Comparison of ENCODE assay signal across 16 cellular contexts in the genomic region with DNA sequence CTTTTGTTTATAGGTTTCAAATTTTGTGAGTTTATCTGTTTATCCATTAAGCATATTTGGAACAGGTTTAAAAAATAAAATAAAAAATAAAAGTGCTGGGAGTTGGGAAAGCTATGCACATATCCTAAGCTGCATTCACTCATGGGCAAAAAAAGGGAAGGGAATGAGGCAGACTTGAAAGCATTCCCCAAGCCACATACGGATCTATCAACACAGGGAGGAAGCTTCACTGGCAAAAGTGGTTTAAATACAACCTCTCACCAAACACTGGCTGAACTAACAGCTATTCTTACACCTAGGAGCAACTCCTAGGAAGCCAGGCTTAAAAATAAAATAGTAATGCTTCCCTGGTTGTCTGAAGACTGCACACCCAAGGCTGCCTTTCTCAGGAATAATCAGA.
A peak's percentile ranks its signal among the peaks of the same experiment; 100 is the strongest.
DNase-seq lines count a peak whose midpoint lies in the region; ATAC-seq and TF ChIP-seq lines count a peak whose summit lies in the region.
"Had no signal": no experiment of that assay in that cellular context is flagged by ENCODE, and none has a peak within 500 bp of the region (broad histone marks: within the 10 kb centered on the region; RNA-seq: fewer than 3 reads in every experiment).

No MANE protein-coding gene starts in this region.

- H4K20me1 ChIP-seq in IMR-90 (ENCODE audit: insufficient read depth, low read length) (peaks cover 5% of the 10 kb centered on the region; the same call in 1 of the 2 replicates), fibroblast of lung (ENCODE audit: control insufficient read depth, extremely low read depth, insufficient read depth, low read length) (no peaks in the 10 kb centered on the region)

- CTCF ChIA-PET in IMR-90 (lab: Yijun Ruan, JAX) (interaction anchor here (0.6 to 2.0 kb wide), 6 partner anchors 9 to 664 kb away, joined by 3 to 16 read pairs (median 3); a partner anchor contains a TSS), WTC11 (lab: Charles Lee) (interaction anchor here (1.0 to 2.3 kb wide), 11 partner anchors 8 to 401 kb away, joined by 3 to 14 read pairs (median 5); a partner anchor contains a TSS)
- CTCF ChIA-PET in activated naive CD4-positive, alpha-beta T cell treated with anti-CD3 and anti-CD28 coated beads, Interleukin-2, amount 10 ng/mL, durations not matched to agents 7 days and 5 days (lab: Charles Lee): interaction anchor here (0.6 to 1.6 kb wide), 3 partner anchors 13 to 401 kb away, joined by 3 to 5 read pairs (median 4); a partner anchor contains a TSS

- H3K4me3 Mint-ChIP-seq in WTC11: no peak overlapping the region
- H3K4me3 Mint-ChIP-seq in activated naive CD4-positive, alpha-beta T cell treated with anti-CD3 and anti-CD28 coated beads, Interleukin-2, amount 10 ng/mL, durations not matched to agents 7 days and 5 days: no peak overlapping the region
- H3K4me3 Mint-ChIP-seq: H9 had no signal

- H2BK20ac ChIP-seq in IMR-90 (ENCODE audit: low read depth, low read length): peak overlapping the region; percentile 58

- H3K79me2 ChIP-seq in fibroblast of lung (ENCODE audit: control insufficient read depth, insufficient read depth, low read length): no peaks in the 10 kb centered on the region

- H3K18ac ChIP-seq in IMR-90 (ENCODE audit: low read depth, low read length): peak overlapping the region; percentile 96

- no peak for TF ChIP-seq RAD21 in IMR-90 (IDR thresholded peaks at IDR 0.05; ENCODE audit: low read length)

- no peak overlapping the region for H3K27ac Mint-ChIP-seq in WTC11
- no peak overlapping the region for H3K27ac Mint-ChIP-seq in activated naive CD4-positive, alpha-beta T cell treated with anti-CD3 and anti-CD28 coated beads, Interleukin-2, amount 10 ng/mL, durations not matched to agents 7 days and 5 days

- H3K9me3 ChIP-seq in IMR-90 (ENCODE audit: control insufficient read depth, insufficient read depth, low read length): no peaks in the 10 kb centered on the region
- H3K9me3 ChIP-seq in fibroblast of lung (ENCODE audit: control insufficient read depth, insufficient read depth, low read depth, low read length): no peaks in the 10 kb centered on the region

- H3K4me3 ChIP-seq in IMR-90 (ENCODE audit: insufficient read depth, low read depth, low read length) (no peak overlapping the region), fibroblast of lung (replicated peaks in 1 of 4; ENCODE audit: control extremely low read depth in 1 of 4, insufficient read depth in 1 of 4, low read depth in 3 of 4, low read length in 4 of 4) (no peak overlapping the region)

- TF ChIP-seq CTCF in IMR-90 (conservative IDR thresholded peaks at IDR 0.05; ENCODE audit: low read depth, low read length) (no peak), fibroblast of lung (conservative IDR thresholded peaks at IDR 0.05 in 1 of 2, IDR thresholded peaks at IDR 0.05 in 1 of 2; ENCODE audit: low read depth in 1 of 2, low read length in 2 of 2) (no peak), WTC11 (IDR thresholded peaks at IDR 0.05) (no peak)

- no peak for TF ChIP-seq POLR2A in IMR-90 (IDR thresholded peaks at IDR 0.05; ENCODE audit: low read depth, low read length)

- H2BK15ac ChIP-seq in IMR-90 (ENCODE audit: low read depth, low read length): peak overlapping the region; percentile 35; the same call in 2 of the 3 replicates

- no peaks in the 10 kb centered on the region for H3K27me3 ChIP-seq in IMR-90 (ENCODE audit: control insufficient read depth, insufficient read depth, low read length)
- H3K27me3 ChIP-seq in fibroblast of lung (ENCODE audit: control insufficient read depth, insufficient read depth, low read length): no peaks in the 10 kb centered on the region

- H2BK5ac ChIP-seq in IMR-90 (ENCODE audit: low read depth, low read length, poor library complexity, severe bottlenecking): peak overlapping the region; percentile 98

- peaks cover 2% of the 10 kb centered on the region for H3K36me3 ChIP-seq in IMR-90 (ENCODE audit: control insufficient read depth, insufficient read depth, low read length)
- no peaks in the 10 kb centered on the region for H3K36me3 ChIP-seq in fibroblast of lung (ENCODE audit: control insufficient read depth, insufficient read depth, low read length)

- H3K79me1 ChIP-seq in IMR-90 (ENCODE audit: low read depth in 1 of 2, low read length in 2 of 2): peaks cover 0 to 17% of the 10 kb centered on the region in 2 experiments; a peak in 2 of 4 replicates

- H2AK5ac ChIP-seq in IMR-90 (ENCODE audit: low read depth, low read length): peak overlapping the region; percentile 32

- intact Hi-C loops in IMR-90 (cut with micrococcal nuclease): loop anchor here (10.0 kb wide), 1 partner anchor 53 kb away; no protein-coding TSS in a partner anchor

- in situ Hi-C loops in IMR-90 (cut with MboI; ENCODE audit: low sequenced_read_pairs): no loop called here

- no peaks in the 10 kb centered on the region for H3K27me3 Mint-ChIP-seq in WTC11 (ENCODE audit: low read depth)
- H3K27me3 Mint-ChIP-seq in activated naive CD4-positive, alpha-beta T cell treated with anti-CD3 and anti-CD28 coated beads, Interleukin-2, amount 10 ng/mL, durations not matched to agents 7 days and 5 days: no peaks in the 10 kb centered on the region

- H2AFZ ChIP-seq in IMR-90 (replicated peaks; ENCODE audit: low read length, poor library complexity) (no peak overlapping the region), fibroblast of lung (ENCODE audit: low read length) (no peak overlapping the region)

- H3K56ac ChIP-seq in IMR-90 (ENCODE audit: extremely low read depth, insufficient read depth, low read length): peak overlapping the region; percentile 51; the same call in 1 of the 2 replicates

- POLR2A ChIA-PET in IMR-90 (lab: Charles Lee; ENCODE audit: unreplicated experiment) (interaction anchor here (0.7 to 1.1 kb wide), 2 partner anchors 240 to 401 kb away, joined by 3 to 4 read pairs; a partner anchor contains a TSS), WTC11 (lab: Charles Lee) (interaction anchor here (0.7 kb wide), 1 partner anchor 107 kb away, joined by 4 read pairs; no protein-coding TSS in a partner anchor)

- peak overlapping the region; percentile 73 for H3K23ac ChIP-seq in IMR-90 (ENCODE audit: low read depth, low read length)

- H4K8ac ChIP-seq in IMR-90 (ENCODE audit: low read depth in 2 of 2, low read length in 2 of 2): peak overlapping the region; percentile 30 to 82; a peak in 3 of 4 replicates

- H3K4me2 ChIP-seq in IMR-90 (ENCODE audit: low read depth, low read length): peak overlapping the region; percentile 83
- H3K4me2 ChIP-seq in fibroblast of lung (ENCODE audit: extremely low read depth, insufficient read depth, low read length): peak overlapping the region; percentile 79

- H3K9me1 ChIP-seq in IMR-90 (ENCODE audit: insufficient read depth, low read length): no peaks in the 10 kb centered on the region; the same call in none of the 2 replicates

- H3K4ac ChIP-seq in IMR-90 (ENCODE audit: low read depth, low read length): peak overlapping the region; percentile 73

- H3K27ac ChIP-seq in IMR-90 (ENCODE audit: insufficient read depth, low read length): peak overlapping the region; percentile 96; the same call in 1 of the 2 replicates
- peak overlapping the region; percentile 84 for H3K27ac ChIP-seq in fibroblast of lung (ENCODE audit: insufficient read depth, low read length)
- H3K27ac ChIP-seq: HL-60 had no signal

- WGBS in IMR-90 (ENCODE audit: extremely low coverage in 2 of 2, insufficient read length in 1 of 2), 2 experiments: no CpG with 5 or more reads among the region's 1 CpG

- peak; percentile 45 for ATAC-seq in IMR-90 (ENCODE audit: low read depth)
- no peak for ATAC-seq in WTC11

- dilution Hi-C loops in IMR-90 (cut with HindIII; ENCODE audit: low sequenced_read_pairs, unreplicated experiment): no loop called here

- peaks cover 7% of the 10 kb centered on the region for H3K36me3 Mint-ChIP-seq in WTC11
- H3K36me3 Mint-ChIP-seq in activated naive CD4-positive, alpha-beta T cell treated with anti-CD3 and anti-CD28 coated beads, Interleukin-2, amount 10 ng/mL, durations not matched to agents 7 days and 5 days: peaks cover 19% of the 10 kb centered on the region

- H2BK120ac ChIP-seq in IMR-90 (ENCODE audit: low read depth, low read length): peak overlapping the region; percentile 61

- no peak overlapping the region for H2AK9ac ChIP-seq in IMR-90 (replicated peaks; ENCODE audit: low read depth, low read length, poor library complexity)

- peaks cover 13% of the 10 kb centered on the region for H3K4me1 Mint-ChIP-seq in WTC11
- peaks cover 11% of the 10 kb centered on the region for H3K4me1 Mint-ChIP-seq in activated naive CD4-positive, alpha-beta T cell treated with anti-CD3 and anti-CD28 coated beads, Interleukin-2, amount 10 ng/mL, durations not matched to agents 7 days and 5 days

- peak overlapping the region; percentile 91 for H4K5ac ChIP-seq in IMR-90 (ENCODE audit: low read depth, low read length)

- no TSS peak for BruUV-seq in IMR-90 (replicated peaks; lab: Mats Ljungman, UMichigan)

- DNase-seq in EH (ENCODE audit: low read depth) (peak; percentile 49), IMR-90 (peak; percentile 44), fibroblast of lung (ENCODE audit: low read depth in 2 of 2) (peak in 1 of 2 donors; percentile 58), myocyte (ENCODE audit: low read depth) (peak; percentile 22), cortex of kidney (lab: John Stamatoyannopoulos, UW) (no peak), WTC11 (ENCODE audit: low spot score) (no peak), Kasumi-1 (lab: John Stamatoyannopoulos, UW) (no peak)
- no peak for DNase-seq in activated naive CD4-positive, alpha-beta T cell treated with anti-CD3 and anti-CD28 coated beads, Interleukin-2, amount 10 ng/mL, durations not matched to agents 7 days and 5 days
- DNase-seq: COR-L47, H9, NCI-H1417, NCI-H187 treated with DMSO at 0.1 percent for 48 hours, NCI-H345, NCI-H69, SHP77 had no signal

- H4K91ac ChIP-seq in IMR-90 (ENCODE audit: insufficient read depth, low read depth, low read length): peak overlapping the region; percentile 81

- peaks cover 10% of the 10 kb centered on the region for H3K4me1 ChIP-seq in IMR-90 (ENCODE audit: control insufficient read depth, insufficient read depth, low read length)
- peaks cover 8% of the 10 kb centered on the region for H3K4me1 ChIP-seq in fibroblast of lung (ENCODE audit: control insufficient read depth, extremely low read depth, insufficient read depth, low read length)

- H3K9me3 Mint-ChIP-seq in WTC11: peaks cover 4% of the 10 kb centered on the region; the same call in 1 of the 2 replicates
- peaks cover 10% of the 10 kb centered on the region for H3K9me3 Mint-ChIP-seq in activated naive CD4-positive, alpha-beta T cell treated with anti-CD3 and anti-CD28 coated beads, Interleukin-2, amount 10 ng/mL, durations not matched to agents 7 days and 5 days
- H3K9me3 Mint-ChIP-seq: H9 had no signal

- H3K14ac ChIP-seq in IMR-90 (replicated peaks; ENCODE audit: low read depth, low read length): peak overlapping the region; percentile 66

- H3K9ac ChIP-seq in IMR-90 (ENCODE audit: low read depth, low read length) (peak overlapping the region; percentile 40), fibroblast of lung (ENCODE audit: insufficient read depth, low read length) (no peak overlapping the region)

TF ChIP-seq in IMR-90, 13 proteins besides CTCF, POLR2A, EP300 and RAD21 (continues in another document):
- TF ChIP-seq MAFK (IDR thresholded peaks at IDR 0.05; ENCODE audit: low read depth, low read length) (no peak), SMC3 (IDR thresholded peaks at IDR 0.05; ENCODE audit: low read depth, low read length) (no peak)

TF ChIP-seq in WTC11, 78 proteins besides CTCF, POLR2A, EP300 and RAD21 (continues in another document):
- TF ChIP-seq GTF2I (CRISPR knock-in tag; conservative IDR thresholded peaks at IDR 0.05) (no peak), MYBL2 (CRISPR knock-in tag; IDR thresholded peaks at IDR 0.05) (no peak)

Comparison
In these comparisons a context has a peak if more than half of its experiments do, and no peak if none do; other contexts are left out.
1. DNase-seq: peak in EH (single experiment), IMR-90 (single experiment) and myocyte (single experiment); none in cortex of kidney (single experiment), WTC11 (single experiment), activated naive CD4-positive, alpha-beta T cell treated with anti-CD3 and anti-CD28 coated beads, Interleukin-2, amount 10 ng/mL, durations not matched to agents 7 days and 5 days (single experiment) and Kasumi-1 (0 of 2).